9 cellular contexts compared by ENCODE assay signal in genomic region chr3:32934150-32934742, GRCh38. TPM values are rescaled to one million over a fixed set of nuclear protein-coding genes. Genes with fewer than 3 reads are reported as not detected.
A peak's percentile ranks its signal among the peaks of the same experiment; 100 is the strongest.
DNase-seq lines count a peak whose midpoint lies in the region; ATAC-seq and TF ChIP-seq lines count a peak whose summit lies in the region.
"Had no signal": no experiment of that assay in that cellular context is flagged by ENCODE, and none has a peak within 500 bp of the region (broad histone marks: within the 10 kb centered on the region; RNA-seq: fewer than 3 reads in every experiment).

No MANE protein-coding gene starts in this region.

- H3K27me3 ChIP-seq in heart left ventricle (no peaks in the 10 kb centered on the region), right cardiac atrium (ENCODE audit: control insufficient read depth, insufficient read depth) (no peaks in the 10 kb centered on the region), PC-9 (ENCODE audit: insufficient read depth, low read depth) (no peaks in the 10 kb centered on the region), testis (no peaks in the 10 kb centered on the region)
- no peaks in the 10 kb centered on the region for H3K27me3 ChIP-seq in CD8-positive, alpha-beta T cell (ENCODE audit: insufficient read depth, low read length)

- H3F3A ChIP-seq in PC-9 (ENCODE audit: insufficient read depth, low read depth) = no peaks in the 10 kb centered on the region

- POLR2A ChIA-PET in PC-9 (lab: Charles Lee; ENCODE audit: unreplicated experiment) = no interaction called here
- POLR2A ChIA-PET in CD8-positive, alpha-beta T cell (lab: Charles Lee) = no interaction called here

- DNase-seq in heart left ventricle (no peak), right cardiac atrium (no peak), PC-9 (peak in 1 of 2 experiments; percentile 9), fibroblast of the aortic adventitia (ENCODE audit: low read depth) (peak; percentile 51), testis (peak; percentile 40)
- no peak for DNase-seq in effector CD8-positive, alpha-beta T cell (lab: John Stamatoyannopoulos, UW)
- DNase-seq in CD8-positive, alpha-beta T cell = no peak
- no peak for DNase-seq in activated effector memory CD4-positive, alpha-beta T cell treated with anti-CD3 and anti-CD28 coated beads, Interleukin-2, amount 50 U/mL, for 16 hours

- no peak for ATAC-seq in heart left ventricle
- no peak for ATAC-seq in right cardiac atrium
- no peak for ATAC-seq in CD8-positive, alpha-beta T cell

- CTCF ChIA-PET in PC-9 (lab: Charles Lee) = interaction anchor here (0.5 to 0.6 kb wide), 2 partner anchors 140 to 233 kb away, joined by 4 to 9 read pairs; no protein-coding TSS in a partner anchor
- CTCF ChIA-PET in CD8-positive, alpha-beta T cell (lab: Charles Lee) = interaction anchor here (1.1 kb wide), 1 partner anchor 425 kb away, joined by 5 read pairs; no protein-coding TSS in a partner anchor

- intact Hi-C loops in heart left ventricle (cut with DNase I) = loop anchor here in 9 of 10 donors (5.0 to 10.0 kb wide), 5 partner anchors 199 to 429 kb away; partner anchors contain the start of gene CMTM6 (in 1 of the 9)
- intact Hi-C loops in right cardiac atrium (cut with DNase I) = loop anchor here in 2 of 4 donors (10.0 kb wide), 1 partner anchor 199 kb away; no protein-coding TSS in a partner anchor
- intact Hi-C loops in PC-9 (cut with micrococcal nuclease; ENCODE audit: unreplicated experiment) = loop anchor here (1.0 to 2.0 kb wide), 2 partner anchors 201 to 423 kb away; no protein-coding TSS in a partner anchor
- intact Hi-C loops in testis (cut with DNase I; ENCODE audit: low total_unique reads) = no loop called here
- intact Hi-C loops in CD8-positive, alpha-beta T cell (cut with DNase I, micrococcal nuclease) = loop anchor here (1.0 kb wide), 1 partner anchor 424 kb away; no protein-coding TSS in a partner anchor

- H3K27me3 Mint-ChIP-seq in CD8-positive, alpha-beta T cell (ENCODE audit: low read depth) = peaks cover 11% of the 10 kb centered on the region

- no peaks in the 10 kb centered on the region for H3K4me1 Mint-ChIP-seq in CD8-positive, alpha-beta T cell (ENCODE audit: low read depth)

- H3K4me1 ChIP-seq in heart left ventricle (no peaks in the 10 kb centered on the region), right cardiac atrium (ENCODE audit: control insufficient read depth, insufficient read depth, low read length) (no peaks in the 10 kb centered on the region), PC-9 (replicated peaks; ENCODE audit: insufficient read depth) (no peaks in the 10 kb centered on the region), testis (no peaks in the 10 kb centered on the region)
- H3K4me1 ChIP-seq in CD8-positive, alpha-beta T cell (ENCODE audit: insufficient read depth, low read length) = no peaks in the 10 kb centered on the region

- TF ChIP-seq POLR2A in heart left ventricle (IDR thresholded peaks at IDR 0.05) = no peak
- no peak for TF ChIP-seq POLR2A in testis (IDR thresholded peaks at IDR 0.05)

- H3K27ac ChIP-seq in heart left ventricle (no peak overlapping the region), right cardiac atrium (ENCODE audit: low read length) (no peak overlapping the region), PC-9 (no peak overlapping the region), testis (no peak overlapping the region)
- no peak overlapping the region for H3K27ac ChIP-seq in CD8-positive, alpha-beta T cell (ENCODE audit: low read depth, low read length)
- H3K27ac ChIP-seq: skin epidermis had no signal

- H2AFZ ChIP-seq in PC-9 = no peak overlapping the region

- WGBS in heart left ventricle, 4 donors = 72 to 84% (median 82%) methylated on average over 5 of the region's 5 CpGs
- WGBS in right cardiac atrium = 65% methylated on average over 5 of the region's 5 CpGs
- WGBS in testis, 2 donors = 76 to 85% methylated on average over 5 of the region's 5 CpGs

- H3K36me3 Mint-ChIP-seq in CD8-positive, alpha-beta T cell = no peaks in the 10 kb centered on the region

- no peaks in the 10 kb centered on the region for H3K9me2 ChIP-seq in PC-9 (ENCODE audit: insufficient read depth)

- H3K36me3 ChIP-seq in heart left ventricle = no peaks in the 10 kb centered on the region
- H3K36me3 ChIP-seq in PC-9 (ENCODE audit: low read depth) = no peaks in the 10 kb centered on the region
- no peaks in the 10 kb centered on the region for H3K36me3 ChIP-seq in testis (ENCODE audit: low read depth, missing control alignments)
- H3K36me3 ChIP-seq in CD8-positive, alpha-beta T cell (ENCODE audit: insufficient read depth, low read length) = no peaks in the 10 kb centered on the region

- no peak overlapping the region for H3K4me2 ChIP-seq in PC-9

- H3K79me2 ChIP-seq in PC-9 (ENCODE audit: low read depth) = no peaks in the 10 kb centered on the region

- H3K4me3 Mint-ChIP-seq in CD8-positive, alpha-beta T cell = no peak overlapping the region

- H3K9me3 ChIP-seq in heart left ventricle = no peaks in the 10 kb centered on the region
- no peaks in the 10 kb centered on the region for H3K9me3 ChIP-seq in right cardiac atrium (ENCODE audit: control insufficient read depth, low read length)
- no peaks in the 10 kb centered on the region for H3K9me3 ChIP-seq in PC-9 (ENCODE audit: insufficient read depth, low read depth)
- no peaks in the 10 kb centered on the region for H3K9me3 ChIP-seq in testis
- no peaks in the 10 kb centered on the region for H3K9me3 ChIP-seq in CD8-positive, alpha-beta T cell (ENCODE audit: low read length)

- BruUV-seq in PC-9 (replicated peaks; lab: Mats Ljungman, UMichigan) = no TSS peak

- H4K20me1 ChIP-seq in PC-9 (ENCODE audit: insufficient read depth) = no peaks in the 10 kb centered on the region

- H3K9me3 Mint-ChIP-seq in CD8-positive, alpha-beta T cell = no peaks in the 10 kb centered on the region

- TF ChIP-seq CTCF in heart left ventricle (IDR thresholded peaks at IDR 0.05) (peak; percentile 32 to 69 (median 55)), PC-9 (conservative IDR thresholded peaks at IDR 0.05) (peak; percentile 64), fibroblast of the aortic adventitia (IDR thresholded peaks at IDR 0.05; ENCODE audit: insufficient read depth, low read length) (peak; percentile 80), testis (IDR thresholded peaks at IDR 0.05) (peak; percentile 25 to 63 (median 54))
- no peak for TF ChIP-seq CTCF in CD8-positive, alpha-beta T cell (IDR thresholded peaks at IDR 0.05)

- H3K27ac Mint-ChIP-seq in CD8-positive, alpha-beta T cell = no peak overlapping the region

- H3K4me3 ChIP-seq in heart left ventricle (no peak overlapping the region), right cardiac atrium (ENCODE audit: low read length) (no peak overlapping the region), PC-9 (no peak overlapping the region), fibroblast of the aortic adventitia (ENCODE audit: low read depth, low read length) (no peak overlapping the region), testis (no peak overlapping the region)
- H3K4me3 ChIP-seq in CD8-positive, alpha-beta T cell (ENCODE audit: low read depth, low read length) = no peak overlapping the region
- H3K4me3 ChIP-seq: skin epidermis had no signal

RNA-seq across cellular contexts. Expression of gene CCR4, which starts 17.2 kb away (rescaled TPM):
- total RNA-seq in heart left ventricle (1 to 10 TPM in 1 of 9 donors, under 1 TPM in 1, not detected in 7; 0.32 to 1.8 TPM), right cardiac atrium (under 1 TPM in 2 of 4 donors, not detected in 2; 0.12 to 0.25 TPM), PC-9 (2021) (not detected in 2 replicates), fibroblast of the aortic adventitia (ENCODE audit: low replicate concordance) (under 0.01 TPM in 1 of 2 replicates, not detected in the other), testis (1 to 10 TPM; 2.8 to 3.0 TPM)
- polyA plus RNA-seq in heart left ventricle (under 1 TPM in 1 of 2 donors, not detected in 1; 0.01 TPM), right cardiac atrium (0.05 TPM), testis (ENCODE audit: insufficient read depth, low read depth, low replicate concordance) (2.0 TPM)
- 1 to 10 TPM; 7.5 to 8.7 TPM for total RNA-seq in CD8-positive, alpha-beta T cell

Comparison
In these comparisons a context has a peak if more than half of its experiments do, and no peak if none do; other contexts are left out.
1. DNase-seq: peak in fibroblast of the aortic adventitia (single experiment) and testis (single experiment); none in heart left ventricle (0 of 5), right cardiac atrium (0 of 3), effector CD8-positive, alpha-beta T cell (single experiment), CD8-positive, alpha-beta T cell (0 of 7) and activated effector memory CD4-positive, alpha-beta T cell treated with anti-CD3 and anti-CD28 coated beads, Interleukin-2, amount 50 U/mL, for 16 hours (single experiment).